Comparison of ENCODE assay signal across 14 cellular contexts in genomic region chr2:60495226-60495625, GRCh38.
"Had no signal": no experiment of that assay in that cellular context is flagged by ENCODE, and none has a peak within 500 bp of the region (broad histone marks: within the 10 kb centered on the region; RNA-seq: fewer than 3 reads in every experiment).

No MANE protein-coding gene starts in this region.

- ATAC-seq: esophagus mucosa; left ventricle myocardium superior; naive thymus-derived CD4-positive, alpha-beta T cell had no signal

- H3K36me3 ChIP-seq: SJSA1, suprapubic skin had no signal

- H3K4me3 Mint-ChIP-seq: naive thymus-derived CD4-positive, alpha-beta T cell; type B pancreatic cell had no signal

- H3K9me3 ChIP-seq: SJSA1, suprapubic skin had no signal

- H3K27me3 ChIP-seq: SJSA1, suprapubic skin had no signal

- H3K4me1 ChIP-seq: SJSA1 had no signal

- H3K36me3 Mint-ChIP-seq: naive thymus-derived CD4-positive, alpha-beta T cell had no signal

- H3K27me3 Mint-ChIP-seq: type B pancreatic cell had no signal

- H3K9me3 Mint-ChIP-seq: naive thymus-derived CD4-positive, alpha-beta T cell had no signal

- H3K27ac Mint-ChIP-seq: naive thymus-derived CD4-positive, alpha-beta T cell; type B pancreatic cell had no signal

- H3K4me3 ChIP-seq: SJSA1, suprapubic skin had no signal

- H3K27ac ChIP-seq: SJSA1, suprapubic skin had no signal

- DNase-seq: activated CD4-positive, CD25-positive, alpha-beta regulatory T cell treated with anti-CD3 and anti-CD28 coated beads, Interleukin-2, amount 50 U/mL, for 72 hours; activated naive CD4-positive, alpha-beta T cell; activated T-cell treated with anti-CD3 and anti-CD28 coated beads for 4 hours; anterior cingulate cortex; kidney; left ventricle myocardium superior; naive thymus-derived CD4-positive, alpha-beta T cell; posterior cingulate gyrus; stimulated activated CD4-positive, alpha-beta T cell treated with anti-CD3 and anti-CD28 coated beads, Interleukin-4, amount 100 ng/mL, for 1 hour; stimulated activated naive CD4-positive, alpha-beta T cell treated with Interleukin-2 at 50 U/mL for 16 hours had no signal

- H3K4me1 Mint-ChIP-seq: naive thymus-derived CD4-positive, alpha-beta T cell had no signal

- FAIRE-seq: kidney had no signal
